Comparison of ENCODE assay signal across 28 cellular contexts in the genomic region with DNA sequence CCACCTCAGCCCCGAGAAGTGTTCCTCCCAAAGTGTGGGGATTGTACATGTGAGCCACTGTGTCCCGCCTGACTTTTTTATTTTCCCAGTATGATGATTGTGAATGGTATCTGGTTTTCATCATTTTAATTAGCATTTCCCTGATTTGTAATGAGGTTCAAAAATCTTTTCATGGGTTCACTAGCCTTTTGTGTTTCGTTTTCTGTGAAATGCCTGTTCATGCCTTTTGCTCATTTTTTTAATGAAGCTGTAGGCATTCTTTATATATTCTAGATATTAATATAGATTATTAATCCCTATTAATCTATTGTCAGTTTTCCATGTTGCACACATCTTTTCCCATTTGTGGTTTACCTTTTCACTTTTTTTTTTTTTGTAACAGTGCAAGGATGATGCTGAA.
"Had no signal": no experiment of that assay in that cellular context is flagged by ENCODE, and none has a peak within 500 bp of the region (broad histone marks: within the 10 kb centered on the region; RNA-seq: fewer than 3 reads in every experiment).

No MANE protein-coding gene starts in this region.

- H3K36me3 ChIP-seq: thyroid gland, transverse colon, uterus, vagina had no signal

- ATAC-seq: stimulated activated effector memory CD8-positive, alpha-beta T cell treated with anti-CD3 and anti-CD28 coated beads, Interleukin-12 subunit alpha, Interleukin-12 subunit beta, amount 100 ng/mL, for 72 hours; stimulated activated memory B cell treated with anti-CD40 and anti-IgM and Interleukin-4, amounts not matched to agents 10 μg/mL and 1 μg/mL and 100 μg/mL, for 72 hours; stimulated activated naive B cell treated with anti-CD40 and anti-IgM and Interleukin-4, amounts not matched to agents 10 μg/mL and 1 μg/mL and 100 μg/mL, for 72 hours; stimulated activated naive CD8-positive, alpha-beta T cell treated with anti-CD3 and anti-CD28 coated beads, Interleukin-15, amount 100 ng/mL, for 72 hours; stimulated activated naive CD8-positive, alpha-beta T cell treated with anti-CD3 and anti-CD28 coated beads, Interleukin-15, Interleukin-2, amounts not matched to agents 100 U/mL and 50 U/mL, for 24 hours; upper lobe of right lung had no signal

- H3K27me3 Mint-ChIP-seq: stimulated activated memory B cell treated with anti-CD40 and anti-IgM and Interleukin-4, amounts not matched to agents 10 μg/mL and 1 μg/mL and 100 μg/mL, for 72 hours; stimulated activated naive B cell treated with anti-CD40 and anti-IgM and Interleukin-4, amounts not matched to agents 10 μg/mL and 1 μg/mL and 100 μg/mL, for 72 hours; stimulated activated naive CD8-positive, alpha-beta T cell treated with anti-CD3 and anti-CD28 coated beads, Interleukin-15, amount 100 ng/mL, for 72 hours; stimulated activated naive CD8-positive, alpha-beta T cell treated with anti-CD3 and anti-CD28 coated beads, Interleukin-15, Interleukin-2, amounts not matched to agents 100 ng/mL and 50 ng/mL, for 24 hours; type B pancreatic cell had no signal

- FAIRE-seq: urothelium cell line had no signal

- H3K9me3 ChIP-seq: stomach, suprapubic skin, testis, thoracic aorta, thyroid gland, tibial artery, tibial nerve, transverse colon, upper lobe of left lung, upper lobe of right lung, uterus, vagina had no signal

- H3K4me1 ChIP-seq: suprapubic skin, tibial artery, tibial nerve, transverse colon, upper lobe of right lung, uterus, vagina had no signal

- H3K27ac ChIP-seq: stomach, suprapubic skin, testis, thoracic aorta, thyroid gland, tibial artery, tibial nerve, transverse colon, upper lobe of left lung, upper lobe of right lung, uterus, vagina had no signal

- H3K27ac Mint-ChIP-seq: stimulated activated effector memory CD8-positive, alpha-beta T cell treated with anti-CD3 and anti-CD28 coated beads, Interleukin-12 subunit alpha, Interleukin-12 subunit beta, amount 100 ng/mL, for 72 hours; stimulated activated memory B cell treated with anti-CD40 and anti-IgM and Interleukin-4, amounts not matched to agents 10 μg/mL and 1 μg/mL and 100 μg/mL, for 72 hours; stimulated activated naive B cell treated with anti-CD40 and anti-IgM and Interleukin-4, amounts not matched to agents 10 μg/mL and 1 μg/mL and 100 μg/mL, for 72 hours; stimulated activated naive CD8-positive, alpha-beta T cell treated with anti-CD3 and anti-CD28 coated beads, Interleukin-15, Interleukin-2, amounts not matched to agents 100 ng/mL and 50 ng/mL, for 24 hours; type B pancreatic cell had no signal

- H3K27me3 ChIP-seq: stomach, suprapubic skin, testis, thyroid gland, tibial artery, tibial nerve, transverse colon, upper lobe of left lung, upper lobe of right lung, uterus, vagina had no signal

- H3K4me3 Mint-ChIP-seq: stimulated activated effector memory CD8-positive, alpha-beta T cell treated with anti-CD3 and anti-CD28 coated beads, Interleukin-12 subunit alpha, Interleukin-12 subunit beta, amount 100 ng/mL, for 72 hours; stimulated activated memory B cell treated with anti-CD40 and anti-IgM and Interleukin-4, amounts not matched to agents 10 μg/mL and 1 μg/mL and 100 μg/mL, for 72 hours; stimulated activated naive B cell treated with anti-CD40 and anti-IgM and Interleukin-4, amounts not matched to agents 10 μg/mL and 1 μg/mL and 100 μg/mL, for 72 hours; stimulated activated naive CD8-positive, alpha-beta T cell treated with anti-CD3 and anti-CD28 coated beads, Interleukin-15, amount 100 ng/mL, for 72 hours; stimulated activated naive CD8-positive, alpha-beta T cell treated with anti-CD3 and anti-CD28 coated beads, Interleukin-15, Interleukin-2, amounts not matched to agents 100 ng/mL and 50 ng/mL, for 24 hours; type B pancreatic cell had no signal

- H3K9me3 Mint-ChIP-seq: stimulated activated effector memory CD8-positive, alpha-beta T cell treated with anti-CD3 and anti-CD28 coated beads, Interleukin-12 subunit alpha, Interleukin-12 subunit beta, amount 100 ng/mL, for 72 hours; stimulated activated memory B cell treated with anti-CD40 and anti-IgM and Interleukin-4, amounts not matched to agents 10 μg/mL and 1 μg/mL and 100 μg/mL, for 72 hours; stimulated activated naive B cell treated with anti-CD40 and anti-IgM and Interleukin-4, amounts not matched to agents 10 μg/mL and 1 μg/mL and 100 μg/mL, for 72 hours; stimulated activated naive CD8-positive, alpha-beta T cell treated with anti-CD3 and anti-CD28 coated beads, Interleukin-15, amount 100 ng/mL, for 72 hours; stimulated activated naive CD8-positive, alpha-beta T cell treated with anti-CD3 and anti-CD28 coated beads, Interleukin-15, Interleukin-2, amounts not matched to agents 100 ng/mL and 50 ng/mL, for 24 hours; type B pancreatic cell had no signal

- H3K4me3 ChIP-seq: stomach, suprapubic skin, testis, thoracic aorta, thyroid gland, tibial artery, tibial nerve, transverse colon, upper lobe of left lung, upper lobe of right lung, uterus, vagina had no signal

- DNase-seq: stimulated activated CD4-positive, alpha-beta T cell treated with anti-CD3 and anti-CD28 coated beads, Interleukin-2, amount 100 ng/mL, for 48 hours; stimulated activated CD4-positive, alpha-beta T cell treated with anti-CD3 and anti-CD28 coated beads, Interleukin-4, amount 100 ng/mL, for 1 hour; stimulated activated CD4-positive, alpha-beta T cell treated with anti-CD3 and anti-CD28 coated beads, Interleukin-4, amount 100 ng/mL, for 24 hours; stimulated activated CD4-positive, alpha-beta T cell treated with anti-CD3 and anti-CD28 coated beads, Interleukin-4, amount 100 ng/mL, for 4 hours; stimulated activated CD8-positive, alpha-beta memory T cell treated with anti-CD3 and anti-CD28 coated beads, Interleukin-4, amount 100 ng/mL, for 48 hours; stimulated activated naive B cell treated with anti-CD40 and anti-IgM and Interleukin-4, amounts not matched to agents 10 μg/mL and 1 μg/mL and 100 μg/mL, for 72 hours; stimulated activated naive CD4-positive, alpha-beta T cell; stimulated activated naive CD4-positive, alpha-beta T cell treated with Interleukin-2 at 50 U/mL for 16 hours; stimulated activated naive CD8-positive, alpha-beta T cell treated with anti-CD3 and anti-CD28 coated beads, Interleukin-15, amount 100 ng/mL, for 72 hours; stimulated activated naive CD8-positive, alpha-beta T cell treated with anti-CD3 and anti-CD28 coated beads, Interleukin-15, Interleukin-2, amounts not matched to agents 100 U/mL and 50 U/mL, for 24 hours; stomach; substantia nigra; testis; thyroid gland; transverse colon; upper lobe of left lung; upper lobe of right lung; uterus had no signal
